Comparison of ENCODE assay signal across 1 cellular context in genomic region chr14:21205678-21206581, GRCh38.
TF ChIP-seq lines count a peak whose summit lies in the region.

No MANE protein-coding gene starts in this region.

TF ChIP-seq in HepG2, 621 proteins besides CTCF, POLR2A, EP300 and RAD21 (continued from another document and continues in another):
- TF ChIP-seq, protein P1, sequence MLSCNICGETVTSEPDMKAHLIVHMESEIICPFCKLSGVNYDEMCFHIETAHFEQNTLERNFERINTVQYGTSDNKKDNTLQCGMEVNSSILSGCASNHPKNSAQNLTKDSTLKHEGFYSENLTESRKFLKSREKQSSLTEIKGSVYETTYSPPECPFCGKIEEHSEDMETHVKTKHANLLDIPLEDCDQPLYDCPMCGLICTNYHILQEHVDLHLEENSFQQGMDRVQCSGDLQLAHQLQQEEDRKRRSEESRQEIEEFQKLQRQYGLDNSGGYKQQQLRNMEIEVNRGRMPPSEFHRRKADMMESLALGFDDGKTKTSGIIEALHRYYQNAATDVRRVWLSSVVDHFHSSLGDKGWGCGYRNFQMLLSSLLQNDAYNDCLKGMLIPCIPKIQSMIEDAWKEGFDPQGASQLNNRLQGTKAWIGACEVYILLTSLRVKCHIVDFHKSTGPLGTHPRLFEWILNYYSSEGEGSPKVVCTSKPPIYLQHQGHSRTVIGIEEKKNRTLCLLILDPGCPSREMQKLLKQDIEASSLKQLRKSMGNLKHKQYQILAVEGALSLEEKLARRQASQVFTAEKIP (CRISPR knock-in tag; IDR thresholded peaks at IDR 0.05; ENCODE audit: borderline replicate concordance) = no peak
- TF ChIP-seq ZNF331 (CRISPR knock-in tag; IDR thresholded peaks at IDR 0.05) = 0 out of 2 replicates have a peak, but pooled peaks have one; percentile 26
- 0 out of 2 replicates have a peak, but pooled peaks have one; percentile 22 for TF ChIP-seq IRF2 (CRISPR knock-in tag; IDR thresholded peaks at IDR 0.05)
- TF ChIP-seq FOXO1 (CRISPR knock-in tag; IDR thresholded peaks at IDR 0.05) = no peak
- TF ChIP-seq TIGD3 (CRISPR knock-in tag; IDR thresholded peaks at IDR 0.05; ENCODE audit: borderline replicate concordance) = no peak
- TF ChIP-seq ZNF510 (CRISPR knock-in tag; IDR thresholded peaks at IDR 0.05; ENCODE audit: low read depth) = no peak
- no peak for TF ChIP-seq ZNF558 (CRISPR knock-in tag; IDR thresholded peaks at IDR 0.05; ENCODE audit: borderline replicate concordance)
- no peak for TF ChIP-seq JUND (CRISPR knock-in tag; IDR thresholded peaks at IDR 0.05)
- TF ChIP-seq, protein P2, sequence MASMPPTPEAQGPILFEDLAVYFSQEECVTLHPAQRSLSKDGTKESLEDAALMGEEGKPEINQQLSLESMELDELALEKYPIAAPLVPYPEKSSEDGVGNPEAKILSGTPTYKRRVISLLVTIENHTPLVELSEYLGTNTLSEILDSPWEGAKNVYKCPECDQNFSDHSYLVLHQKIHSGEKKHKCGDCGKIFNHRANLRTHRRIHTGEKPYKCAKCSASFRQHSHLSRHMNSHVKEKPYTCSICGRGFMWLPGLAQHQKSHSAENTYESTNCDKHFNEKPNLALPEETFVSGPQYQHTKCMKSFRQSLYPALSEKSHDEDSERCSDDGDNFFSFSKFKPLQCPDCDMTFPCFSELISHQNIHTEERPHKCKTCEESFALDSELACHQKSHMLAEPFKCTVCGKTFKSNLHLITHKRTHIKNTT (CRISPR knock-in tag; IDR thresholded peaks at IDR 0.05) = no peak
- 0 out of 2 replicates have a peak, but pooled peaks have one; percentile 36 for TF ChIP-seq ZBTB2 (CRISPR knock-in tag; IDR thresholded peaks at IDR 0.05; ENCODE audit: low read depth)
- no peak for TF ChIP-seq ZNF382 (CRISPR knock-in tag; IDR thresholded peaks at IDR 0.05; ENCODE audit: borderline replicate concordance)
- no peak for TF ChIP-seq TBX3 (IDR thresholded peaks at IDR 0.05; ENCODE audit: borderline replicate concordance)
- peak; percentile 68 for TF ChIP-seq POLR2AphosphoS5 (IDR thresholded peaks at IDR 0.05; ENCODE audit: low read depth, low read length)
- TF ChIP-seq, protein P3, sequence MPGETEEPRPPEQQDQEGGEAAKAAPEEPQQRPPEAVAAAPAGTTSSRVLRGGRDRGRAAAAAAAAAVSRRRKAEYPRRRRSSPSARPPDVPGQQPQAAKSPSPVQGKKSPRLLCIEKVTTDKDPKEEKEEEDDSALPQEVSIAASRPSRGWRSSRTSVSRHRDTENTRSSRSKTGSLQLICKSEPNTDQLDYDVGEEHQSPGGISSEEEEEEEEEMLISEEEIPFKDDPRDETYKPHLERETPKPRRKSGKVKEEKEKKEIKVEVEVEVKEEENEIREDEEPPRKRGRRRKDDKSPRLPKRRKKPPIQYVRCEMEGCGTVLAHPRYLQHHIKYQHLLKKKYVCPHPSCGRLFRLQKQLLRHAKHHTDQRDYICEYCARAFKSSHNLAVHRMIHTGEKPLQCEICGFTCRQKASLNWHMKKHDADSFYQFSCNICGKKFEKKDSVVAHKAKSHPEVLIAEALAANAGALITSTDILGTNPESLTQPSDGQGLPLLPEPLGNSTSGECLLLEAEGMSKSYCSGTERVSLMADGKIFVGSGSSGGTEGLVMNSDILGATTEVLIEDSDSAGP (CRISPR knock-in tag; IDR thresholded peaks at IDR 0.05; ENCODE audit: borderline replicate concordance) = no peak
- TF ChIP-seq ZSCAN12 (CRISPR knock-in tag; IDR thresholded peaks at IDR 0.05) = no peak
- TF ChIP-seq IKZF1 (IDR thresholded peaks at IDR 0.05) = no peak
- TF ChIP-seq FOXK1 (CRISPR knock-in tag; IDR thresholded peaks at IDR 0.05; ENCODE audit: borderline replicate concordance, low read depth) = peak; percentile 36; the same call in 1 of the 2 replicates
- no peak for TF ChIP-seq CBX1 (IDR thresholded peaks at IDR 0.05; ENCODE audit: low read depth)
- TF ChIP-seq NFKB2 (CRISPR knock-in tag; IDR thresholded peaks at IDR 0.05; ENCODE audit: borderline replicate concordance) = no peak
- no peak for TF ChIP-seq ZBTB4 (CRISPR knock-in tag; IDR thresholded peaks at IDR 0.05; ENCODE audit: borderline replicate concordance)
- no peak for TF ChIP-seq ZNF616 (CRISPR knock-in tag; IDR thresholded peaks at IDR 0.05; ENCODE audit: low read depth)
- peak; percentile 21; the same call in 1 of the 2 replicates for TF ChIP-seq TFDP1 (CRISPR knock-in tag; IDR thresholded peaks at IDR 0.05; ENCODE audit: borderline replicate concordance)
- TF ChIP-seq ZNF350 (CRISPR knock-in tag; IDR thresholded peaks at IDR 0.05; ENCODE audit: borderline replicate concordance, low read depth) = no peak
- TF ChIP-seq E2F5 (CRISPR knock-in tag; conservative IDR thresholded peaks at IDR 0.05) = no peak
- no peak for TF ChIP-seq TFAP4 (IDR thresholded peaks at IDR 0.05; ENCODE audit: borderline replicate concordance, low read depth)
- TF ChIP-seq HHEX (CRISPR knock-in tag; IDR thresholded peaks at IDR 0.05) = no peak
- no peak for TF ChIP-seq ZNF782 (CRISPR knock-in tag; IDR thresholded peaks at IDR 0.05; ENCODE audit: borderline replicate concordance)
- TF ChIP-seq HNF4G (IDR thresholded peaks at IDR 0.05; ENCODE audit: borderline replicate concordance, low read depth, low read length) = no peak
- no peak for TF ChIP-seq HNF4G (CRISPR knock-in tag; IDR thresholded peaks at IDR 0.05; ENCODE audit: borderline replicate concordance, low read depth)
- no peak for TF ChIP-seq ZNF724P (CRISPR knock-in tag; IDR thresholded peaks at IDR 0.05; ENCODE audit: borderline replicate concordance)
- no peak for TF ChIP-seq ZBTB21 (CRISPR knock-in tag; IDR thresholded peaks at IDR 0.05)
- no peak for TF ChIP-seq ZNF143 (CRISPR knock-in tag; IDR thresholded peaks at IDR 0.05)
- TF ChIP-seq PAF1 (CRISPR knock-in tag; IDR thresholded peaks at IDR 0.05) = peak; percentile 95
- TF ChIP-seq, protein P4, sequence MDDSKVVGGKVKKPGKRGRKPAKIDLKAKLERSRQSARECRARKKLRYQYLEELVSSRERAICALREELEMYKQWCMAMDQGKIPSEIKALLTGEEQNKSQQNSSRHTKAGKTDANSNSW (CRISPR knock-in tag; IDR thresholded peaks at IDR 0.05; ENCODE audit: borderline replicate concordance) = no peak
- TF ChIP-seq ZNF256 (CRISPR knock-in tag; conservative IDR thresholded peaks at IDR 0.05) = no peak
- TF ChIP-seq SIN3B (IDR thresholded peaks at IDR 0.05; ENCODE audit: low read length) = no peak
- TF ChIP-seq MED1 (CRISPR knock-in tag; IDR thresholded peaks at IDR 0.05) = no peak
- no peak for TF ChIP-seq THYN1 (CRISPR knock-in tag; IDR thresholded peaks at IDR 0.05; ENCODE audit: borderline replicate concordance, low read depth)
- TF ChIP-seq ZNF607 (CRISPR knock-in tag; IDR thresholded peaks at IDR 0.05; ENCODE audit: borderline replicate concordance) = no peak
- TF ChIP-seq ZSCAN22 (CRISPR knock-in tag; IDR thresholded peaks at IDR 0.05) = no peak
- TF ChIP-seq ZNF773 (CRISPR knock-in tag; IDR thresholded peaks at IDR 0.05; ENCODE audit: borderline replicate concordance) = no peak
- no peak for TF ChIP-seq SNAI1 (CRISPR knock-in tag; IDR thresholded peaks at IDR 0.05; ENCODE audit: borderline replicate concordance)
- TF ChIP-seq TEAD3 (CRISPR knock-in tag; optimal IDR thresholded peaks at IDR 0.05; ENCODE audit: borderline replicate concordance) = peak; percentile 19
- TF ChIP-seq AGO2 (optimal IDR thresholded peaks at IDR 0.05; ENCODE audit: low read depth, low read length) = peak; percentile 78
- TF ChIP-seq DDIT3 (CRISPR knock-in tag; IDR thresholded peaks at IDR 0.05) = no peak
- no peak for TF ChIP-seq MXD3 (CRISPR knock-in tag; IDR thresholded peaks at IDR 0.05)
- TF ChIP-seq REXO4 (CRISPR knock-in tag; IDR thresholded peaks at IDR 0.05; ENCODE audit: borderline replicate concordance) = no peak
- TF ChIP-seq DMAP1 (CRISPR knock-in tag; IDR thresholded peaks at IDR 0.05) = no peak
- TF ChIP-seq, protein P5, sequence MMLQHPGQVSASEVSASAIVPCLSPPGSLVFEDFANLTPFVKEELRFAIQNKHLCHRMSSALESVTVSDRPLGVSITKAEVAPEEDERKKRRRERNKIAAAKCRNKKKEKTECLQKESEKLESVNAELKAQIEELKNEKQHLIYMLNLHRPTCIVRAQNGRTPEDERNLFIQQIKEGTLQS (CRISPR knock-in tag; IDR thresholded peaks at IDR 0.05) = no peak
- TF ChIP-seq ZBTB25 (CRISPR knock-in tag; IDR thresholded peaks at IDR 0.05) = no peak
- 0 out of 2 replicates have a peak, but pooled peaks have one; percentile 35 for TF ChIP-seq NCOA2 (CRISPR knock-in tag; IDR thresholded peaks at IDR 0.05)
- TF ChIP-seq ARNT (IDR thresholded peaks at IDR 0.05) = no peak
